In the genomic region with DNA sequence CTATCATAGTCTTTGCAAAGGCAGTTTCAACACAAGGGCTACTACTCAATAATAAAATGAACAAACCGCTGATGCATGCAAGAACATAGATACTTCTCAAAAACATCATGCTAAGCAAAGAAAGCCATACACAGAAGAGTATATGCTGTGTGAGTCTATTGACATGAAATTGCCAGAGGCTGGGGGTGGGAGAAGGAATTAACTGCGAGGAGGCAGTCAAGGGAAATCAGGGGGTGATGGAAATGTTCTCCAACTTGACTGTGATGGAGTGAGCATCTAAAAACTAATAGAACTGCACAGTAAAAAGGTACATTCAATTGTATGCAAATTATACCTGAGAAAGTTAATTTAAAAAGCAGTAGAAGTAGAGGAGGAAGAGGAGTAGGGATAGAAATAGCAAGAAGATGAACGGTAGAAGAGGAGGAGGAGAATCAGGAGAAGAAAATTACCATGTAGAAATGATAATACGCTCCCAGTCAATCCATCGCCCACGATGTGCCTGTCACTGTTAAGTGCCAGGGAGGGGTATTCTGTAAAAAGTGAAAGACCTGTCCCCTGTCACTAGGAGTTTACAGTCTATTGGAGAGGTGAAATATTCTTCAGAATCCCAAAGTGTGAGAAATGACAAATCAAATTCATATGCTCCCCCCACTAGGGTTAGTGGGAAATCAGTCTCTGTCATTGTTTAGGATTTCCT, we compare ENCODE assay signal across 18 cellular contexts.
DNase-seq lines count a peak whose midpoint lies in the region; ATAC-seq and TF ChIP-seq lines count a peak whose summit lies in the region.
"Had no signal": no experiment of that assay in that cellular context is flagged by ENCODE, and none has a peak within 500 bp of the region (broad histone marks: within the 10 kb centered on the region; RNA-seq: fewer than 3 reads in every experiment).

No MANE protein-coding gene starts in this region.

- H3K27ac Mint-ChIP-seq in neural crest cell (ENCODE audit: unreplicated experiment) (peak overlapping the region; percentile 73), glutamatergic neuron (ENCODE audit: unreplicated experiment) (no peak overlapping the region), T-helper 17 cell (no peak overlapping the region)
- H3K27ac Mint-ChIP-seq: B cell; CD4-positive, alpha-beta T cell; CD8-positive, alpha-beta T cell had no signal

- H3K36me3 Mint-ChIP-seq in neural crest cell (ENCODE audit: low read depth) (peaks cover 4% of the 10 kb centered on the region), glutamatergic neuron (ENCODE audit: unreplicated experiment) (peaks cover 18% of the 10 kb centered on the region), T-helper 17 cell (ENCODE audit: low read depth) (no peaks in the 10 kb centered on the region)

- TF ChIP-seq CTCF in neural crest cell (conservative IDR thresholded peaks at IDR 0.05) (no peak), glutamatergic neuron (IDR thresholded peaks at IDR 0.05; ENCODE audit: partially characterized antibody, unreplicated experiment) (no peak)

- no peaks in the 10 kb centered on the region for H3K9me3 ChIP-seq in T-helper 17 cell (ENCODE audit: control insufficient read depth, low read length, poor library complexity, severe bottlenecking)

- H3K27me3 Mint-ChIP-seq in neural crest cell (ENCODE audit: low read depth): no peaks in the 10 kb centered on the region
- no peaks in the 10 kb centered on the region for H3K27me3 Mint-ChIP-seq in glutamatergic neuron (ENCODE audit: unreplicated experiment)
- no peaks in the 10 kb centered on the region for H3K27me3 Mint-ChIP-seq in T-helper 17 cell
- H3K27me3 Mint-ChIP-seq: B cell; CD4-positive, alpha-beta T cell had no signal

- H3K27ac ChIP-seq in caudate nucleus (ENCODE audit: low read depth, low read length): peak overlapping the region; percentile 31
- H3K27ac ChIP-seq: BLaER1 treated with 17β-estradiol and CSF1 and Interleukin-3, amounts not matched to agents 10 nM and 100 nM; C4-2B had no signal

- H3K9me3 Mint-ChIP-seq in neural crest cell (peaks cover 11% of the 10 kb centered on the region), glutamatergic neuron (ENCODE audit: unreplicated experiment) (peaks cover 13% of the 10 kb centered on the region)

- no peak overlapping the region for H3K4me3 Mint-ChIP-seq in neural crest cell
- no peak overlapping the region for H3K4me3 Mint-ChIP-seq in glutamatergic neuron (ENCODE audit: unreplicated experiment)
- no peak overlapping the region for H3K4me3 Mint-ChIP-seq in T-helper 17 cell
- H3K4me3 Mint-ChIP-seq: B cell; CD4-positive, alpha-beta T cell; CD8-positive, alpha-beta T cell had no signal

- DNase-seq in caudate nucleus (lab: John Stamatoyannopoulos, UW) (peak in 31 of 61 donors; percentile 2 to 94 (median 31)), head of caudate nucleus (peak in 32 of 42 donors; percentile 19 to 80 (median 48)), neural crest cell (ENCODE audit: low read depth, low spot score) (no peak), glutamatergic neuron (no peak), sciatic nerve (ENCODE audit: low spot score) (no peak), T-helper 17 cell (no peak)
- DNase-seq: 8988T; AML-193; Caco-2; Calu3; CD4-positive, alpha-beta T cell; CD8-positive, alpha-beta T cell; DMS79 treated with DMSO at 0.1 percent for 48 hours; GF-D8 had no signal

- ATAC-seq in HG02970 (IDR thresholded peaks at IDR 0.05; ENCODE audit: low FRiP score, unreplicated experiment): no peak
- ATAC-seq in sciatic nerve: no peak
- no peak for ATAC-seq in T-helper 17 cell
- ATAC-seq: CD8-positive, alpha-beta T cell had no signal

- intact Hi-C loops in head of caudate nucleus (cut with DNase I) (no loop called here), sciatic nerve (cut with DNase I) (no loop called here)

- H3K4me1 Mint-ChIP-seq in neural crest cell: no peaks in the 10 kb centered on the region
- H3K4me1 Mint-ChIP-seq in glutamatergic neuron (ENCODE audit: low read depth, unreplicated experiment): no peaks in the 10 kb centered on the region
- peaks cover 4% of the 10 kb centered on the region for H3K4me1 Mint-ChIP-seq in T-helper 17 cell

Comparison
In these comparisons a context has a peak if more than half of its experiments do, and no peak if none do; other contexts are left out.
1. DNase-seq: peak in caudate nucleus (31 of 61) and head of caudate nucleus (32 of 42); none in neural crest cell (single experiment), glutamatergic neuron (single experiment), sciatic nerve (single experiment) and T-helper 17 cell (0 of 3).